6 cellular contexts compared by ENCODE assay signal in genomic region chr6:31958412-31958740, GRCh38. TPM values are rescaled to one million over a fixed set of nuclear protein-coding genes. Genes with fewer than 3 reads are reported as not detected.
A peak's percentile ranks its signal among the peaks of the same experiment; 100 is the strongest.
DNase-seq lines count a peak whose midpoint lies in the region; ATAC-seq and TF ChIP-seq lines count a peak whose summit lies in the region.

No MANE protein-coding gene starts in this region.

- H3K4me3 ChIP-seq in Caco-2 (ENCODE audit: low read depth, low read length) (peak overlapping the region; percentile 74), NB4 (ENCODE audit: low read depth, low read length) (peak overlapping the region; percentile 90), heart left ventricle (peak overlapping the region; percentile 70 to 99 (median 87))

- H3K27ac ChIP-seq in heart left ventricle = peak overlapping the region; percentile 35 to 95 (median 83)

- BruUV-seq in Caco-2 (replicated peaks; lab: Mats Ljungman, UMichigan) = TSS peak; percentile 67

- peaks cover 18% of the 10 kb centered on the region for H3K4me1 Mint-ChIP-seq in Caco-2 (ENCODE audit: low read depth, unreplicated experiment)
- H3K4me1 Mint-ChIP-seq in type B pancreatic cell (ENCODE audit: unreplicated experiment) = peaks cover 22% of the 10 kb centered on the region

- intact Hi-C loops in Caco-2 (cut with micrococcal nuclease; ENCODE audit: unreplicated experiment) = no loop called here
- intact Hi-C loops in heart left ventricle (cut with DNase I) = loop anchor here in 8 of 10 donors (5.0 to 10.0 kb wide), 5 partner anchors 54 to 414 kb away; partner anchors contain the start of genes ATP6V1G2 (in 3 of the 8), DDX39B (in 3 of the 8), LY6G5C (in 3 of the 8) and NFKBIL1 (in 3 of the 8)

- CTCF ChIA-PET in Caco-2 (lab: Charles Lee) = interaction anchor here (0.6 to 1.7 kb wide), 2 partner anchors 13 to 57 kb away, joined by 5 read pairs; partner anchors contain the start of gene CFB

- peaks cover 3% of the 10 kb centered on the region; the same call in 1 of the 2 replicates for H3K4me1 ChIP-seq in Caco-2
- peaks cover 0 to 23% (median 18%) of the 10 kb centered on the region in 12 donors for H3K4me1 ChIP-seq in heart left ventricle

- TF ChIP-seq POLR2A in NB4 (IDR thresholded peaks at IDR 0.05; ENCODE audit: extremely low read depth, insufficient read length) (no peak), heart left ventricle (IDR thresholded peaks at IDR 0.05) (no peak)

- peaks cover 13% of the 10 kb centered on the region for H3K36me3 ChIP-seq in Caco-2 (ENCODE audit: control insufficient read depth, insufficient read depth, low read length)
- H3K36me3 ChIP-seq in heart left ventricle = peaks cover 0 to 78% (median 73%) of the 10 kb centered on the region in 9 donors

- H3K27me3 ChIP-seq in Caco-2 (replicated peaks; ENCODE audit: control insufficient read depth, insufficient read depth, low read length) (no peaks in the 10 kb centered on the region), heart left ventricle (no peaks in the 10 kb centered on the region)

- H3K36me3 Mint-ChIP-seq in Caco-2 (ENCODE audit: insufficient read depth, unreplicated experiment) (peaks cover 80% of the 10 kb centered on the region), type B pancreatic cell (peaks cover 17% of the 10 kb centered on the region)

- POLR2A ChIA-PET in Caco-2 (lab: Charles Lee) = interaction anchor here (1.2 to 2.6 kb wide), 3 partner anchors 12 to 13 kb away, joined by 4 to 18 read pairs (median 7); partner anchors contain the start of genes CFB and DXO

- no peak for DNase-seq in Caco-2
- DNase-seq in NB4 (ENCODE audit: low read depth) = no peak
- DNase-seq in heart left ventricle = no peak
- no peak for DNase-seq in type B pancreatic cell (ENCODE audit: extremely low spot score, unreplicated experiment)
- DNase-seq in NCI-H226 = no peak

- H3K27me3 Mint-ChIP-seq in Caco-2 (ENCODE audit: insufficient read depth, unreplicated experiment) (no peaks in the 10 kb centered on the region), type B pancreatic cell (no peaks in the 10 kb centered on the region)

- H3K4me3 Mint-ChIP-seq in Caco-2 (ENCODE audit: unreplicated experiment) = peak overlapping the region; percentile 99
- H3K4me3 Mint-ChIP-seq in type B pancreatic cell = peak overlapping the region; percentile 97

- H3K9me3 Mint-ChIP-seq in Caco-2 (ENCODE audit: unreplicated experiment) (no peaks in the 10 kb centered on the region), type B pancreatic cell (no peaks in the 10 kb centered on the region)

- 7 to 11% (median 8%) methylated on average over 11 of the region's 11 CpGs for WGBS in heart left ventricle, 4 donors

- TF ChIP-seq CTCF in Caco-2 (IDR thresholded peaks at IDR 0.05; ENCODE audit: insufficient read depth in 1 of 2, low read depth in 1 of 2, low read length in 1 of 2, severe bottlenecking in 1 of 2, unreplicated experiment in 1 of 2) (no peak), NB4 (IDR thresholded peaks at IDR 0.05; ENCODE audit: low read depth, low read length) (no peak), heart left ventricle (IDR thresholded peaks at IDR 0.05) (no peak), type B pancreatic cell (conservative IDR thresholded peaks at IDR 0.05) (no peak)

- ATAC-seq in heart left ventricle (peak in 2 of 4 donors; percentile 0 to 10), HG02588 (IDR thresholded peaks at IDR 0.05; ENCODE audit: unreplicated experiment) (no peak)

- H3K9me3 ChIP-seq in Caco-2 (no peaks in the 10 kb centered on the region), heart left ventricle (no peaks in the 10 kb centered on the region)

- H3K27ac Mint-ChIP-seq in Caco-2 (ENCODE audit: unreplicated experiment) (peak overlapping the region; percentile 98), type B pancreatic cell (peak overlapping the region; percentile 94)

RNA-seq across cellular contexts. Expression of gene NELFE, which starts 0.4 kb away (rescaled TPM):
- total RNA-seq in Caco-2 (2022) = 75.3 and 82.0 TPM in 2 replicates
- 10 to 100 TPM; 37.2 to 82.0 (median 46.4) TPM for total RNA-seq in heart left ventricle
- polyA plus RNA-seq in heart left ventricle = 10 to 100 TPM; 35.4 to 82.0 TPM
- total RNA-seq in type B pancreatic cell (ENCODE audit: low replicate concordance) = 63.9 and 73.0 TPM in 2 replicates

RNA-seq across cellular contexts. Expression of gene SKIC2, which starts 0.6 kb away (rescaled TPM):
- total RNA-seq in Caco-2 (2022) (70.0 and 77.9 TPM in 2 replicates), heart left ventricle (10 to 100 TPM; 24.5 to 51.8 (median 36.4) TPM), type B pancreatic cell (ENCODE audit: low replicate concordance) (84.2 and 100 TPM in 2 replicates)
- polyA plus RNA-seq in heart left ventricle = 10 to 100 TPM; 29.3 to 35.1 TPM

RNA-seq across cellular contexts. Expression of gene CFB, which starts 12.5 kb away (rescaled TPM):
- total RNA-seq in Caco-2 (2022) (31.0 and 32.1 TPM in 2 replicates), heart left ventricle (100 to 1,000 TPM in 1 of 9 donors, 10 to 100 TPM in 1, 1 to 10 TPM in 7; 3.0 to 151 (median 5.3) TPM), type B pancreatic cell (ENCODE audit: low replicate concordance) (7.8 and 13.6 TPM in 2 replicates)
- 1 to 10 TPM; 3.7 to 5.4 TPM for polyA plus RNA-seq in heart left ventricle

RNA-seq across cellular contexts. Expression of gene DXO, which starts 13.6 kb away (rescaled TPM):
- total RNA-seq in Caco-2 (2022) = 22.4 and 23.7 TPM in 2 replicates
- total RNA-seq in heart left ventricle = 10 to 100 TPM in 8 of 9 donors, 1 to 10 TPM in 1; 9.4 to 17.8 (median 12.8) TPM
- 10 to 100 TPM; 11.3 to 14.3 TPM for polyA plus RNA-seq in heart left ventricle
- 24.2 and 28.9 TPM in 2 replicates for total RNA-seq in type B pancreatic cell (ENCODE audit: low replicate concordance)

RNA-seq across cellular contexts. Expression of gene C4A, which starts 23.5 kb away (rescaled TPM):
- 1.0 and 1.5 TPM in 2 replicates for total RNA-seq in Caco-2 (2022)
- 100 to 1,000 TPM in 3 of 9 donors, 10 to 100 TPM in 6; 51.6 to 301 (median 82.4) TPM for total RNA-seq in heart left ventricle
- 10 to 100 TPM; 34.5 to 34.6 TPM for polyA plus RNA-seq in heart left ventricle
- total RNA-seq in type B pancreatic cell (ENCODE audit: low replicate concordance) = 5.2 and 9.7 TPM in 2 replicates
